ENCODE assay signal across 8 cellular contexts in the genomic region with DNA sequence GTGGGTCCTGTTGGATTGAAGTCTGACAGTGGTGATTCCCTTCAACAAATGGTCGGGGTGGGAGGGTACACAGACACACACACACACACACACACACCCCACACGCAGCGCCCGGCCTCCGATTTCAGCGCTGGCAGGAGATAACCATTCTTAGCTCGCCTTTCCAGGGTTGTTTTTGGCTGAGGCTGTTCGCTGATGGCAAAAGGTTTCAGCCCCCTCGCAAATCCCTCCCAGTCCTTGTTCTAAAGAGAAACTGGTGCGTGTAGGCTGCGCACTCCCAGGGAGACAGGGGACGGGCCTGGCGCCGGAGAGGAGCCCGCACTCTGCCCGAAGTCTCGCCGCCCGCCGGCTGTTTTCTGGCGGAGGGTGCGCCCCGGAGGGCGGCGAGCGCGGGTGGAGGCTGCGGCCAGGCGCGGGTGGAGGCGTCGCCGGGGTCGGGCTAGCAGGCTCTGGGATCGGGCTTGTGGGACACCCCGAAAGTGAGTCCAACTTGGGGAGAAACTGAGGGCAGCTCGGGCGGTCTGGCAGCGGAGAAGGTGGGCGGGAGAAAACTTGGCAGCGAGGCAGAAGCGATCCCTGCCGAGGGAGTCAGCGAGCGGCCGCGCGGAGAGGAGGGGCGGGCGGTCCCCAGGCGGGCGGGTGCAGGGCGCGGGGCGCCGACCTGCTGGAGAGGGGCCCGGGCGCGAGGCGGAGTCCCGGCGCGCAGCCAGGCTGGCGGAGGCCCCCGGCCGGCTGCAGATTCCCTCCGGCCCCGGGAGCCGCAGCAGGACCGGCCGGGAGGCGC. TPM values are rescaled to one million over a fixed set of nuclear protein-coding genes. Genes with fewer than 3 reads are reported as not detected.
DNase-seq lines count a peak whose midpoint lies in the region; ATAC-seq, FAIRE-seq and TF ChIP-seq lines count a peak whose summit lies in the region.
"Not testable (repeated sequence)": the region's sequence is repeated elsewhere in the genome, so short reads cannot be mapped to it uniquely, and the experiment has no call there.

No MANE protein-coding gene starts in this region.

- not testable (repeated sequence) for H3K4me1 Mint-ChIP-seq in CD8-positive, alpha-beta memory T cell; activated CD4-positive, alpha-beta memory T cell treated with anti-CD3 and anti-CD28 coated beads, Interleukin-2, amount 10 ng/mL, durations not matched to agents 7 days and 5 days

- not testable (repeated sequence) for H3K9me3 ChIP-seq in CD8-positive, alpha-beta memory T cell (ENCODE audit: low read length); body of pancreas; pancreas; suprapubic skin

- POLR2A ChIA-PET in CD8-positive, alpha-beta memory T cell (lab: Charles Lee); activated CD4-positive, alpha-beta memory T cell treated with anti-CD3 and anti-CD28 coated beads, Interleukin-2, amount 10 ng/mL, durations not matched to agents 7 days and 5 days (lab: Charles Lee): not testable (repeated sequence)

- TF ChIP-seq CTCF in body of pancreas (IDR thresholded peaks at IDR 0.05); fibroblast of pulmonary artery (IDR thresholded peaks at IDR 0.05; ENCODE audit: low read length, missing control alignments); pancreas (IDR thresholded peaks at IDR 0.05); suprapubic skin (IDR thresholded peaks at IDR 0.05): not testable (repeated sequence)

- not testable (repeated sequence) for H3K4me1 ChIP-seq in CD8-positive, alpha-beta memory T cell (ENCODE audit: insufficient read depth, low read length); body of pancreas; pancreas
- H3K4me1 ChIP-seq in suprapubic skin = peaks cover 10% of the 10 kb centered on the region

- not testable (repeated sequence) for H3K27me3 ChIP-seq in CD8-positive, alpha-beta memory T cell (ENCODE audit: insufficient read depth, low read length, poor library complexity, severe bottlenecking); body of pancreas; pancreas; suprapubic skin

- TF ChIP-seq POLR2A in body of pancreas (IDR thresholded peaks at IDR 0.05) = peak in 2 of 3 donors; percentile 52 to 55
- not testable (repeated sequence) for TF ChIP-seq POLR2A in suprapubic skin (IDR thresholded peaks at IDR 0.05)

- WGBS in body of pancreas, 2 donors = 0 to 1% methylated on average over 6 to 64 of the region's 72 CpGs
- 0 to 1% methylated on average over 40 to 72 of the region's 72 CpGs for WGBS in pancreas, 2 donors
- WGBS in suprapubic skin = under 1% methylated on average over 48 of the region's 72 CpGs

- not testable (repeated sequence) for H3K4me3 ChIP-seq in CD8-positive, alpha-beta memory T cell (ENCODE audit: low read length)
- H3K4me3 ChIP-seq in body of pancreas = peak overlapping the region; percentile 26 to 36
- H3K4me3 ChIP-seq in fibroblast of pulmonary artery (replicated peaks; ENCODE audit: low read depth, low read length) = peak overlapping the region; percentile 40
- H3K4me3 ChIP-seq in pancreas = peak overlapping the region; percentile 16 to 67 (median 64)
- H3K4me3 ChIP-seq in suprapubic skin = peak overlapping the region; percentile 80

- ATAC-seq in body of pancreas (peak; percentile 69), pancreas (peak; percentile 77 to 85 (median 78))

- H3K4me3 Mint-ChIP-seq in CD8-positive, alpha-beta memory T cell = peak overlapping the region; percentile 48 to 89 (median 75)
- H3K4me3 Mint-ChIP-seq in activated CD4-positive, alpha-beta memory T cell treated with anti-CD3 and anti-CD28 coated beads, Interleukin-2, amount 10 ng/mL, durations not matched to agents 7 days and 5 days = peak overlapping the region; percentile 69

- TF ChIP-seq EP300 in suprapubic skin (IDR thresholded peaks at IDR 0.05) = not testable (repeated sequence)

- not testable (repeated sequence) for H3K36me3 Mint-ChIP-seq in CD8-positive, alpha-beta memory T cell; activated CD4-positive, alpha-beta memory T cell treated with anti-CD3 and anti-CD28 coated beads, Interleukin-2, amount 10 ng/mL, durations not matched to agents 7 days and 5 days (ENCODE audit: low read depth)

- not testable (repeated sequence) for H3K36me3 ChIP-seq in CD8-positive, alpha-beta memory T cell (ENCODE audit: insufficient read depth, low read length); body of pancreas (replicated peaks in 1 of 2; ENCODE audit: insufficient read depth in 1 of 2, low read depth in 2 of 2); pancreas; suprapubic skin

- CTCF ChIA-PET in CD8-positive, alpha-beta memory T cell (lab: Charles Lee) = not testable (repeated sequence)
- CTCF ChIA-PET in activated CD4-positive, alpha-beta memory T cell treated with anti-CD3 and anti-CD28 coated beads, Interleukin-2, amount 10 ng/mL, durations not matched to agents 7 days and 5 days (lab: Charles Lee) = interaction anchor here (0.6 kb wide), 1 partner anchor 60 kb away, joined by 3 read pairs; no protein-coding TSS in a partner anchor

- H3K27ac Mint-ChIP-seq in CD8-positive, alpha-beta memory T cell = peak overlapping the region in 2 of 8 donors; percentile 53 to 78
- H3K27ac Mint-ChIP-seq in activated CD4-positive, alpha-beta memory T cell treated with anti-CD3 and anti-CD28 coated beads, Interleukin-2, amount 10 ng/mL, durations not matched to agents 7 days and 5 days = not testable (repeated sequence)

- not testable (repeated sequence) for FAIRE-seq in pancreas (lab: Jason Lieb, UNC)

- H3K27me3 Mint-ChIP-seq in CD8-positive, alpha-beta memory T cell = not testable (repeated sequence)
- H3K27me3 Mint-ChIP-seq in activated CD4-positive, alpha-beta memory T cell treated with anti-CD3 and anti-CD28 coated beads, Interleukin-2, amount 10 ng/mL, durations not matched to agents 7 days and 5 days = peaks cover 14% of the 10 kb centered on the region

- peak in 4 of 5 donors; percentile 1 to 54 (median 19) for DNase-seq in CD8-positive, alpha-beta memory T cell
- DNase-seq in M059J (ENCODE audit: low read depth) (peak; percentile 28), body of pancreas (peak; percentile 29 to 47 (median 40)), fibroblast of pulmonary artery (ENCODE audit: low read depth) (peak; percentile 20), left kidney (ENCODE audit: low read depth, low spot score) (peak; percentile 62), pancreas (peak; percentile 27 to 81 (median 46)), suprapubic skin (ENCODE audit: low spot score in 2 of 2) (peak in 1 of 2 donors; percentile 68)
- DNase-seq in activated CD4-positive, alpha-beta memory T cell treated with anti-CD3 and anti-CD28 coated beads, Interleukin-2, amount 10 ng/mL, durations not matched to agents 7 days and 5 days = peak; percentile 17

- H3K9me3 Mint-ChIP-seq in CD8-positive, alpha-beta memory T cell; activated CD4-positive, alpha-beta memory T cell treated with anti-CD3 and anti-CD28 coated beads, Interleukin-2, amount 10 ng/mL, durations not matched to agents 7 days and 5 days: not testable (repeated sequence)

- intact Hi-C loops in body of pancreas (cut with DNase I); pancreas (cut with DNase I): not testable (repeated sequence)

- not testable (repeated sequence) for H3K27ac ChIP-seq in CD8-positive, alpha-beta memory T cell (ENCODE audit: low read depth, low read length)
- H3K27ac ChIP-seq in body of pancreas (peak overlapping the region; percentile 34 to 70 (median 66)), pancreas (peak overlapping the region in 3 of 4 donors; percentile 46 to 86 (median 65)), suprapubic skin (peak overlapping the region; percentile 88)

RNA-seq across cellular contexts. Expression of a gene that starts 42.9 kb away (rescaled TPM):
- total RNA-seq in CD8-positive, alpha-beta memory T cell = under 1 TPM; 0.15 to 0.18 TPM
- not detected for polyA plus RNA-seq in CD8-positive, alpha-beta memory T cell
- total RNA-seq in M059J (2014; rRNA removed; shearing (Covaris generic)) = 0.07 TPM in 1 of 2 replicates, not detected in the other
- under 1 TPM; 0.18 to 0.23 TPM for total RNA-seq in activated CD4-positive, alpha-beta memory T cell treated with anti-CD3 and anti-CD28 coated beads, Interleukin-2, amount 10 ng/mL, durations not matched to agents 7 days and 5 days
- total RNA-seq in body of pancreas (under 1 TPM in 1 of 2 donors, not detected in 1; 0.52 TPM), pancreas (under 1 TPM in 3 of 6 donors, not detected in 3; 0.08 to 0.19 (median 0.15) TPM), suprapubic skin (under 1 TPM in 2 of 4 donors, not detected in 2; 0.18 to 0.19 TPM)
- under 1 TPM; 0.19 to 0.57 TPM for polyA plus RNA-seq in pancreas
